ENCODE assay signal across 9 cellular contexts in genomic region chr15:82980986-82981385, GRCh38.
"Had no signal": no experiment of that assay in that cellular context is flagged by ENCODE, and none has a peak within 500 bp of the region (broad histone marks: within the 10 kb centered on the region; RNA-seq: fewer than 3 reads in every experiment).

No MANE protein-coding gene starts in this region.

- H3K9ac ChIP-seq: GM23248 had no signal

- ATAC-seq: HCT116, HepG2 had no signal

- H3K27me3 Mint-ChIP-seq: IgD-negative memory B cell had no signal

- H3K36me3 ChIP-seq: HAP-1 had no signal

- DNase-seq: GM23248, GOT3, H7, HFFc6 had no signal

- H2AFZ ChIP-seq: GM23248 had no signal

- H3K27ac Mint-ChIP-seq: HFFc6, IgD-negative memory B cell had no signal

- H3K27ac ChIP-seq: GM23248, HL-60 had no signal

- H3K9me3 ChIP-seq: HAP-1 had no signal

- H3K4me3 Mint-ChIP-seq: HFFc6 had no signal

- H3K4me3 ChIP-seq: GM23248, HAP-1 had no signal
